Comparison of ENCODE assay signal across 8 cellular contexts in genomic region chr19:33373701-33374405, GRCh38. TPM values are rescaled to one million over a fixed set of nuclear protein-coding genes. Genes with fewer than 3 reads are reported as not detected.
DNase-seq lines count a peak whose midpoint lies in the region; ATAC-seq and TF ChIP-seq lines count a peak whose summit lies in the region.

CEBPG (plus strand) TSS chr19:33373709; CDS start chr19:33379240, 5,531 bp downstream.

- peak in 1 of 3 donors; percentile 64 for DNase-seq in CD4-positive, CD25-positive, alpha-beta regulatory T cell
- DNase-seq in NCI-H82 (lab: John Stamatoyannopoulos, UW) (peak; percentile 70), fibroblast of pulmonary artery (ENCODE audit: low read depth) (peak; percentile 56), neural progenitor cell (ENCODE audit: low spot score) (peak; percentile 73), upper lobe of right lung (peak; percentile 87)
- peak; percentile 60 for DNase-seq in activated T-helper 1 cell treated with anti-CD3 and anti-CD28 coated beads, Interleukin-12 subunit alpha, Interleukin-12 subunit beta, Interleukin-2, Interleukin-4 antibody, amounts not matched to agents 30 ng/mL and 10 ng/mL and 1 ng/mL, durations not matched to agents 14 hours and 24 hours and 36 hours (ENCODE audit: low spot score)

- peak within 1 kb of the TSS; percentile 95 for H3K4me3 ChIP-seq in CD4-positive, CD25-positive, alpha-beta regulatory T cell (ENCODE audit: low read depth, low read length)
- H3K4me3 ChIP-seq in fibroblast of pulmonary artery (replicated peaks; ENCODE audit: low read depth, low read length) (peak within 1 kb of the TSS; percentile 70), neural progenitor cell (peak within 1 kb of the TSS; percentile 99), upper lobe of right lung (peak within 1 kb of the TSS; percentile 74)

- intact Hi-C loops in activated T-helper 1 cell treated with anti-CD3 and anti-CD28 coated beads, Interleukin-12 subunit alpha, Interleukin-12 subunit beta, Interleukin-2, Interleukin-4 antibody, amounts not matched to agents 30 ng/mL and 10 ng/mL and 1 ng/mL, durations not matched to agents 14 hours and 24 hours and 36 hours (cut with micrococcal nuclease) = loop anchor here (1.0 to 10.0 kb wide), 9 partner anchors 72 to 798 kb away; partner anchors contain the start of genes CEBPA, FAAP24, LSM14A and NUDT19
- intact Hi-C loops in upper lobe of right lung (cut with DNase I) = no loop called here

- peak within 1 kb of the TSS; percentile 89 for H3K9ac ChIP-seq in neural progenitor cell

- peak within 1 kb of the TSS; percentile 86 to 96 (median 93) for H3K27ac Mint-ChIP-seq in CD4-positive, CD25-positive, alpha-beta regulatory T cell
- H3K27ac Mint-ChIP-seq in activated T-helper 1 cell treated with anti-CD3 and anti-CD28 coated beads, Interleukin-12 subunit alpha, Interleukin-12 subunit beta, Interleukin-2, Interleukin-4 antibody, amounts not matched to agents 30 ng/mL and 10 ng/mL and 1 ng/mL, durations not matched to agents 14 hours and 24 hours and 36 hours = peak within 1 kb of the TSS; percentile 69
- peak within 1 kb of the TSS; percentile 8 for H3K27ac Mint-ChIP-seq in neural progenitor cell

- H3F3A ChIP-seq in neural progenitor cell (ENCODE audit: low read depth) = peaks cover 15% of the 10 kb centered on the region

- no peak for TF ChIP-seq CTCF in fibroblast of pulmonary artery (IDR thresholded peaks at IDR 0.05; ENCODE audit: low read length, missing control alignments)
- TF ChIP-seq CTCF in neural progenitor cell (IDR thresholded peaks at IDR 0.05) = peak; percentile 29
- TF ChIP-seq CTCF in upper lobe of right lung (IDR thresholded peaks at IDR 0.05) = peak; percentile 17

- H3K27me3 Mint-ChIP-seq in CD4-positive, CD25-positive, alpha-beta regulatory T cell = peaks cover 5% of the 10 kb centered on the region
- H3K27me3 Mint-ChIP-seq in activated T-helper 1 cell treated with anti-CD3 and anti-CD28 coated beads, Interleukin-12 subunit alpha, Interleukin-12 subunit beta, Interleukin-2, Interleukin-4 antibody, amounts not matched to agents 30 ng/mL and 10 ng/mL and 1 ng/mL, durations not matched to agents 14 hours and 24 hours and 36 hours (ENCODE audit: insufficient read depth) = no peaks in the 10 kb centered on the region
- H3K27me3 Mint-ChIP-seq in neural progenitor cell (ENCODE audit: insufficient read depth, low read depth) = no peaks in the 10 kb centered on the region

- peaks cover 40% of the 10 kb centered on the region for H3K4me1 ChIP-seq in CD4-positive, CD25-positive, alpha-beta regulatory T cell (ENCODE audit: control insufficient read depth, insufficient read depth, low read length, poor library complexity, severe bottlenecking)
- H3K4me1 ChIP-seq in neural progenitor cell = peaks cover 41% of the 10 kb centered on the region
- H3K4me1 ChIP-seq in upper lobe of right lung = peaks cover 29% of the 10 kb centered on the region

- H4K20me1 ChIP-seq in neural progenitor cell (ENCODE audit: low read depth) = peaks cover 48% of the 10 kb centered on the region

- peak within 1 kb of the TSS; percentile 93 for H2AFZ ChIP-seq in neural progenitor cell (replicated peaks)

- H3K4me3 Mint-ChIP-seq in CD4-positive, CD25-positive, alpha-beta regulatory T cell = peak within 1 kb of the TSS; percentile 92 to 99 (median 96)
- H3K4me3 Mint-ChIP-seq in activated T-helper 1 cell treated with anti-CD3 and anti-CD28 coated beads, Interleukin-12 subunit alpha, Interleukin-12 subunit beta, Interleukin-2, Interleukin-4 antibody, amounts not matched to agents 30 ng/mL and 10 ng/mL and 1 ng/mL, durations not matched to agents 14 hours and 24 hours and 36 hours = peak within 1 kb of the TSS; percentile 93
- peak within 1 kb of the TSS; percentile 89 for H3K4me3 Mint-ChIP-seq in neural progenitor cell

- H3K9me3 Mint-ChIP-seq in CD4-positive, CD25-positive, alpha-beta regulatory T cell = no peaks in the 10 kb centered on the region
- no peaks in the 10 kb centered on the region for H3K9me3 Mint-ChIP-seq in activated T-helper 1 cell treated with anti-CD3 and anti-CD28 coated beads, Interleukin-12 subunit alpha, Interleukin-12 subunit beta, Interleukin-2, Interleukin-4 antibody, amounts not matched to agents 30 ng/mL and 10 ng/mL and 1 ng/mL, durations not matched to agents 14 hours and 24 hours and 36 hours
- no peaks in the 10 kb centered on the region for H3K9me3 Mint-ChIP-seq in neural progenitor cell

- H3K4me1 Mint-ChIP-seq in CD4-positive, CD25-positive, alpha-beta regulatory T cell = peaks cover 17 to 56% (median 45%) of the 10 kb centered on the region in 4 donors
- H3K4me1 Mint-ChIP-seq in activated T-helper 1 cell treated with anti-CD3 and anti-CD28 coated beads, Interleukin-12 subunit alpha, Interleukin-12 subunit beta, Interleukin-2, Interleukin-4 antibody, amounts not matched to agents 30 ng/mL and 10 ng/mL and 1 ng/mL, durations not matched to agents 14 hours and 24 hours and 36 hours (ENCODE audit: low read depth) = peaks cover 39% of the 10 kb centered on the region
- peaks cover 39% of the 10 kb centered on the region for H3K4me1 Mint-ChIP-seq in neural progenitor cell

- H3K36me3 Mint-ChIP-seq in CD4-positive, CD25-positive, alpha-beta regulatory T cell = peaks cover 3% of the 10 kb centered on the region
- H3K36me3 Mint-ChIP-seq in activated T-helper 1 cell treated with anti-CD3 and anti-CD28 coated beads, Interleukin-12 subunit alpha, Interleukin-12 subunit beta, Interleukin-2, Interleukin-4 antibody, amounts not matched to agents 30 ng/mL and 10 ng/mL and 1 ng/mL, durations not matched to agents 14 hours and 24 hours and 36 hours (ENCODE audit: low read depth) = peaks cover 18% of the 10 kb centered on the region
- peaks cover 10% of the 10 kb centered on the region for H3K36me3 Mint-ChIP-seq in neural progenitor cell

- peak within 1 kb of the TSS; percentile 93 for H3K27ac ChIP-seq in CD4-positive, CD25-positive, alpha-beta regulatory T cell (ENCODE audit: insufficient read depth, low read length, poor library complexity, severe bottlenecking)
- H3K27ac ChIP-seq in neural progenitor cell (peak within 1 kb of the TSS; percentile 72), upper lobe of right lung (peak within 1 kb of the TSS; percentile 96)

- ATAC-seq in CD4-positive, CD25-positive, alpha-beta regulatory T cell (ENCODE audit: low read depth in 2 of 2) = peak; percentile 29 to 37
- peak; percentile 23 for ATAC-seq in GM18873 (IDR thresholded peaks at IDR 0.05; ENCODE audit: low FRiP score, unreplicated experiment)
- peak; percentile 45 for ATAC-seq in HG03066 (IDR thresholded peaks at IDR 0.05; ENCODE audit: low read depth, unreplicated experiment)
- ATAC-seq in upper lobe of right lung = peak; percentile 68

- H3K27me3 ChIP-seq in CD4-positive, CD25-positive, alpha-beta regulatory T cell (ENCODE audit: control insufficient read depth, insufficient read depth, low read length) = no peaks in the 10 kb centered on the region
- peaks cover 6% of the 10 kb centered on the region for H3K27me3 ChIP-seq in neural progenitor cell
- no peaks in the 10 kb centered on the region for H3K27me3 ChIP-seq in upper lobe of right lung

- peaks cover 1% of the 10 kb centered on the region for H3K36me3 ChIP-seq in CD4-positive, CD25-positive, alpha-beta regulatory T cell (ENCODE audit: control insufficient read depth, insufficient read depth, low read length)
- no peaks in the 10 kb centered on the region for H3K36me3 ChIP-seq in neural progenitor cell
- peaks cover 2% of the 10 kb centered on the region for H3K36me3 ChIP-seq in upper lobe of right lung

- H3K79me2 ChIP-seq in neural progenitor cell (ENCODE audit: low read depth) = peaks cover 49% of the 10 kb centered on the region

- no peaks in the 10 kb centered on the region for H3K9me3 ChIP-seq in CD4-positive, CD25-positive, alpha-beta regulatory T cell (ENCODE audit: control insufficient read depth in 2 of 2, low read length in 2 of 2)
- H3K9me3 ChIP-seq in neural progenitor cell (ENCODE audit: low read depth) (no peaks in the 10 kb centered on the region), upper lobe of right lung (no peaks in the 10 kb centered on the region)

- H3K4me2 ChIP-seq in neural progenitor cell = peak within 1 kb of the TSS; percentile 99

RNA-seq across cellular contexts. Expression of gene CEBPG, which starts in this region (rescaled TPM):
- total RNA-seq in CD4-positive, CD25-positive, alpha-beta regulatory T cell = 19.9 TPM
- 10 to 100 TPM; 10.5 to 16.4 (median 13.2) TPM for polyA plus RNA-seq in CD4-positive, CD25-positive, alpha-beta regulatory T cell
- 30.4 and 31.3 TPM in 2 replicates for total RNA-seq in activated T-helper 1 cell treated with anti-CD3 and anti-CD28 coated beads, Interleukin-12 subunit alpha, Interleukin-12 subunit beta, Interleukin-2, Interleukin-4 antibody, amounts not matched to agents 30 ng/mL and 10 ng/mL and 1 ng/mL, durations not matched to agents 14 hours and 24 hours and 36 hours
- total RNA-seq in neural progenitor cell (ENCODE audit: low replicate concordance) = 40.3 and 59.3 TPM in 2 replicates
- total RNA-seq in upper lobe of right lung = 32.3 TPM

Comparison
In these comparisons a context has a peak if more than half of its experiments do, and no peak if none do; other contexts are left out.
1. H3K27ac Mint-ChIP-seq: peak in every context shown above with its lines; median percentile 93 in CD4-positive, CD25-positive, alpha-beta regulatory T cell; 69 in activated T-helper 1 cell treated with anti-CD3 and anti-CD28 coated beads, Interleukin-12 subunit alpha, Interleukin-12 subunit beta, Interleukin-2, Interleukin-4 antibody, amounts not matched to agents 30 ng/mL and 10 ng/mL and 1 ng/mL, durations not matched to agents 14 hours and 24 hours and 36 hours; 8 in neural progenitor cell.